Comparison of ENCODE assay signal across 29 cellular contexts in the genomic region with DNA sequence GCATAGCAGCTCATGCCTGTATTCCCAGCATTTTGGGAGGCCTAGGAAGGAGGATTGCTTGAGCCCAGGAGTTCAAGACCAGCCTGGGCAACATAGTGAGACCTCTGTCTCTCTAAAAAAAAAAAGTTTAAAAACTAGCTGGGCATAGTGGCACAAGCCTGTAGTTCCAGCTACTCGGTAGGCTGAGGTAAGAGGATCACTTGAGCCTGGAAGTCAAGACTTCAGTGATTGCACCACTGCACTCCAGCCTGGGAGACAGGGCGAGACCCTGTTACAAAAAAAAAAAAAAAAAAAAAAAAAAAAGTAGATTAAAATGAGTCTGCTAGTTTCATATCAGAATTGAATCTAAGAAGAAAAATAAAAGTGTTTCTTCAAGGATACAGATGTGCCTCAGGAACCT. TPM values are rescaled to one million over a fixed set of nuclear protein-coding genes. Genes with fewer than 3 reads are reported as not detected.
DNase-seq lines count a peak whose midpoint lies in the region; FAIRE-seq and TF ChIP-seq lines count a peak whose summit lies in the region.
"Had no signal": no experiment of that assay in that cellular context is flagged by ENCODE, and none has a peak within 500 bp of the region (broad histone marks: within the 10 kb centered on the region; RNA-seq: fewer than 3 reads in every experiment).

No MANE protein-coding gene starts in this region.

- no peaks in the 10 kb centered on the region for H3K9me3 ChIP-seq in adipocyte (ENCODE audit: control insufficient read depth, low read length)
- H3K9me3 ChIP-seq in keratinocyte (ENCODE audit: control insufficient read depth, low read depth, low read length) = no peaks in the 10 kb centered on the region
- H3K9me3 ChIP-seq in thyroid gland = no peaks in the 10 kb centered on the region
- H3K9me3 ChIP-seq: tibial artery had no signal

- no peak overlapping the region for H3K4me2 ChIP-seq in keratinocyte (ENCODE audit: control insufficient read depth, extremely low read depth, insufficient read depth, low read depth, low read length)

- H3K27ac ChIP-seq in keratinocyte (ENCODE audit: control insufficient read depth, insufficient read depth, low read length) (peak overlapping the region; percentile 86), thyroid gland (no peak overlapping the region)
- H3K27ac ChIP-seq: C4-2B had no signal

- H3K9ac ChIP-seq in adipocyte (ENCODE audit: low read length) = peak overlapping the region; percentile 69
- peak overlapping the region; percentile 42 for H3K9ac ChIP-seq in keratinocyte (ENCODE audit: control insufficient read depth, extremely low read depth, insufficient read depth, low read length)

- 57 to 70% methylated on average over 2 of the region's 2 CpGs for WGBS in thyroid gland, 2 donors

- no peaks in the 10 kb centered on the region for H3K9me3 Mint-ChIP-seq in HFFc6
- H3K9me3 Mint-ChIP-seq: activated CD4-positive, alpha-beta memory T cell treated with anti-CD3 and anti-CD28 coated beads, Interleukin-2, amount 10 ng/mL, durations not matched to agents 7 days and 5 days; activated T-helper 1 cell treated with anti-CD3 and anti-CD28 coated beads, Interleukin-12 subunit alpha, Interleukin-12 subunit beta, Interleukin-2, Interleukin-4 antibody, amounts not matched to agents 30 ng/mL and 10 ng/mL and 1 ng/mL, durations not matched to agents 14 hours and 24 hours and 36 hours; immature natural killer cell; neural crest cell had no signal

- dilution Hi-C loops in keratinocyte (cut with MboI; ENCODE audit: extremely low pct_ligation_motif_present, low sequenced_read_pairs) = no loop called here

- H3K36me3 Mint-ChIP-seq in HFFc6 (ENCODE audit: low read depth) = peaks cover 40% of the 10 kb centered on the region

- FAIRE-seq in keratinocyte (lab: Jason Lieb, UNC) = no peak
- FAIRE-seq: GM19239, K562 had no signal

- no peaks in the 10 kb centered on the region for H3K9me1 ChIP-seq in keratinocyte (ENCODE audit: control insufficient read depth, extremely low read depth, insufficient read depth, low read length)

- TF ChIP-seq POLR2A in thyroid gland (IDR thresholded peaks at IDR 0.05) = no peak

- TF ChIP-seq CTCF in HFFc6 (IDR thresholded peaks at IDR 0.05) (no peak), keratinocyte (optimal IDR thresholded peaks at IDR 0.05 in 1 of 3, IDR thresholded peaks at IDR 0.05 in 1 of 3, conservative IDR thresholded peaks at IDR 0.05 in 1 of 3; ENCODE audit: extremely low read depth in 1 of 3, insufficient read depth in 2 of 3, low read length in 3 of 3) (no peak), thyroid gland (IDR thresholded peaks at IDR 0.05) (no peak)

- H3K4me1 ChIP-seq in adipocyte (ENCODE audit: control insufficient read depth, insufficient read depth, low read length) = peaks cover 51% of the 10 kb centered on the region
- peaks cover 56% of the 10 kb centered on the region for H3K4me1 ChIP-seq in keratinocyte (ENCODE audit: control insufficient read depth, extremely low read depth, insufficient read depth, low read length)
- peaks cover 0 to 5% of the 10 kb centered on the region in 2 donors for H3K4me1 ChIP-seq in thyroid gland

- intact Hi-C loops in thyroid gland (cut with DNase I) = no loop called here

- no peaks in the 10 kb centered on the region for H3K27me3 ChIP-seq in adipocyte (replicated peaks; ENCODE audit: control insufficient read depth, insufficient read depth, low read length)
- H3K27me3 ChIP-seq in keratinocyte (ENCODE audit: control insufficient read depth, extremely low read depth, insufficient read depth, low read length) = no peaks in the 10 kb centered on the region
- H3K27me3 ChIP-seq in thyroid gland = no peaks in the 10 kb centered on the region
- H3K27me3 ChIP-seq: brain microvascular endothelial cell, tibial artery had no signal

- no peak for DNase-seq in HFFc6
- DNase-seq in adipocyte (ENCODE audit: low read depth) = no peak
- DNase-seq in keratinocyte (ENCODE audit: low read depth, low spot score) = no peak
- DNase-seq in thyroid gland = peak; percentile 17 to 40
- no peak for DNase-seq in NCI-H446 treated with DMSO at 0.1 percent for 48 hours (lab: John Stamatoyannopoulos, UW)
- DNase-seq in SW 1271 (lab: John Stamatoyannopoulos, UW) = no peak
- DNase-seq in inferior parietal cortex (ENCODE audit: extremely low spot score) = no peak
- DNase-seq: activated CD4-positive, alpha-beta memory T cell treated with anti-CD3 and anti-CD28 coated beads, Interleukin-2, amount 10 ng/mL, durations not matched to agents 7 days and 5 days; activated CD4-positive, CD25-positive, alpha-beta regulatory T cell treated with anti-CD3 and anti-CD28 coated beads, Interleukin-2, amount 50 U/mL, for 72 hours; activated CD8-positive, alpha-beta memory T cell treated with anti-CD3 and anti-CD28 coated beads, Interleukin-2, amount 50 U/mL, for 48 hours; activated naive CD4-positive, alpha-beta T cell treated with Interleukin-2 at 50 U/mL for 16 hours; brain microvascular endothelial cell; Calu3; cerebellar nuclear complex; DND-41; GOT3; immature natural killer cell; mesendoderm; NCI-H1092; NCI-H1694; NCI-H510A; right cardiac atrium; T-helper 2 cell; tibial artery had no signal

- H3K4me3 Mint-ChIP-seq in HFFc6 = peak overlapping the region; percentile 8; the same call in 1 of the 2 replicates
- H3K4me3 Mint-ChIP-seq: activated CD4-positive, alpha-beta memory T cell treated with anti-CD3 and anti-CD28 coated beads, Interleukin-2, amount 10 ng/mL, durations not matched to agents 7 days and 5 days; activated T-helper 1 cell treated with anti-CD3 and anti-CD28 coated beads, Interleukin-12 subunit alpha, Interleukin-12 subunit beta, Interleukin-2, Interleukin-4 antibody, amounts not matched to agents 30 ng/mL and 10 ng/mL and 1 ng/mL, durations not matched to agents 14 hours and 24 hours and 36 hours; immature natural killer cell; neural crest cell had no signal

- H3K27me3 Mint-ChIP-seq in HFFc6 (ENCODE audit: insufficient read depth) = peaks cover 3% of the 10 kb centered on the region
- H3K27me3 Mint-ChIP-seq: activated CD4-positive, alpha-beta memory T cell treated with anti-CD3 and anti-CD28 coated beads, Interleukin-2, amount 10 ng/mL, durations not matched to agents 7 days and 5 days had no signal

- H3K79me2 ChIP-seq in keratinocyte (ENCODE audit: control insufficient read depth, insufficient read depth, low read length) = no peaks in the 10 kb centered on the region

- H3K27ac Mint-ChIP-seq in HFFc6 = peak overlapping the region; percentile 95
- H3K27ac Mint-ChIP-seq: activated CD4-positive, alpha-beta memory T cell treated with anti-CD3 and anti-CD28 coated beads, Interleukin-2, amount 10 ng/mL, durations not matched to agents 7 days and 5 days; activated T-helper 1 cell treated with anti-CD3 and anti-CD28 coated beads, Interleukin-12 subunit alpha, Interleukin-12 subunit beta, Interleukin-2, Interleukin-4 antibody, amounts not matched to agents 30 ng/mL and 10 ng/mL and 1 ng/mL, durations not matched to agents 14 hours and 24 hours and 36 hours; immature natural killer cell had no signal

- H3K4me3 ChIP-seq in adipocyte (ENCODE audit: low read length) (no peak overlapping the region), keratinocyte (ENCODE audit: control insufficient read depth in 2 of 3, extremely low read depth in 1 of 3, insufficient read depth in 2 of 3, low read depth in 1 of 3, low read length in 3 of 3) (no peak overlapping the region), thyroid gland (replicated peaks in 1 of 3) (no peak overlapping the region)
- H3K4me3 ChIP-seq: K562, tibial artery had no signal

- H3K4me1 Mint-ChIP-seq in HFFc6 (ENCODE audit: low read depth) = peaks cover 82% of the 10 kb centered on the region
- H3K4me1 Mint-ChIP-seq: immature natural killer cell, neural crest cell had no signal

- no peaks in the 10 kb centered on the region for H4K20me1 ChIP-seq in keratinocyte (ENCODE audit: control insufficient read depth, extremely low read depth, insufficient read depth, low read length)

- H3K36me3 ChIP-seq in adipocyte (ENCODE audit: control insufficient read depth, insufficient read depth, low read length, severe bottlenecking) = peaks cover 11% of the 10 kb centered on the region
- peaks cover 3% of the 10 kb centered on the region in 2 experiments for H3K36me3 ChIP-seq in keratinocyte (ENCODE audit: control insufficient read depth in 2 of 2, extremely low read depth in 1 of 2, insufficient read depth in 2 of 2, low read length in 2 of 2)
- peaks cover 0 to 6% of the 10 kb centered on the region in 2 donors for H3K36me3 ChIP-seq in thyroid gland
- H3K36me3 ChIP-seq: brain microvascular endothelial cell had no signal

- H2AFZ ChIP-seq in keratinocyte (ENCODE audit: control insufficient read depth, low read length) = no peak overlapping the region

RNA-seq across cellular contexts. Expression of a gene that starts 32.4 kb away (rescaled TPM):
- total RNA-seq in HFFc6 (2021; fragmentation: NEBNext Ultra II Directional; extraction: Animal tissue kit (Norgen Biotek cat#: 25700)) = 100 to 1,000 TPM; 502 to 857 (median 524) TPM
- 0.59 to 5.2 TPM (median 1.00 TPM) in 3 replicates for polyA plus RNA-seq in keratinocyte
- 0.37 TPM for polyA plus RNA-seq in keratinocyte (2011; ENCODE audit: low read depth)
- 0.44 and 0.65 TPM in 2 replicates for polyA plus RNA-seq in keratinocyte (2011; cell fraction: cytosol; rRNA removed)
- polyA plus RNA-seq in keratinocyte (2011; cell fraction: nucleus; rRNA removed) = 2.4 and 2.7 TPM in 2 replicates
- polyA plus RNA-seq in keratinocyte (2012; ENCODE audit: low replicate concordance) = 0.20 and 3.4 TPM in 2 replicates
- 2.0 to 11.6 TPM (median 2.6 TPM) in 3 replicates for polyA minus RNA-seq in keratinocyte
- polyA minus RNA-seq in keratinocyte (2011; cell fraction: cytosol; rRNA and poly(A)+ RNA removed) = 3.5 TPM
- 1.8 and 1.9 TPM in 2 replicates for polyA minus RNA-seq in keratinocyte (2011; cell fraction: nucleus; rRNA and poly(A)+ RNA removed)
- 10 to 100 TPM in 1 of 4 donors, 1 to 10 TPM in 3; 7.2 to 11.7 (median 9.4) TPM for total RNA-seq in thyroid gland

RNA-seq across cellular contexts. Expression of a gene that starts 46.7 kb away (rescaled TPM):
- 10 to 100 TPM; 30.9 to 37.9 (median 33.4) TPM for total RNA-seq in HFFc6 (2021; fragmentation: NEBNext Ultra II Directional; extraction: Animal tissue kit (Norgen Biotek cat#: 25700))
- 22.9 to 39.2 TPM (median 34.6 TPM) in 3 replicates for polyA plus RNA-seq in keratinocyte
- polyA plus RNA-seq in keratinocyte (2011; ENCODE audit: low read depth) = 27.6 TPM
- 23.1 and 30.5 TPM in 2 replicates for polyA plus RNA-seq in keratinocyte (2011; cell fraction: cytosol; rRNA removed)
- polyA plus RNA-seq in keratinocyte (2011; cell fraction: nucleus; rRNA removed) = 18.4 and 19.9 TPM in 2 replicates
- 22.9 and 30.3 TPM in 2 replicates for polyA plus RNA-seq in keratinocyte (2012; ENCODE audit: low replicate concordance)
- 15.8 to 64.5 TPM (median 41.5 TPM) in 3 replicates for polyA minus RNA-seq in keratinocyte
- 22.1 TPM for polyA minus RNA-seq in keratinocyte (2011; cell fraction: cytosol; rRNA and poly(A)+ RNA removed)
- polyA minus RNA-seq in keratinocyte (2011; cell fraction: nucleus; rRNA and poly(A)+ RNA removed) = 21.5 and 39.3 TPM in 2 replicates
- total RNA-seq in thyroid gland = 10 to 100 TPM; 59.6 to 98.6 (median 67.6) TPM

Comparison
In these comparisons a context has a peak if more than half of its experiments do, and no peak if none do; other contexts are left out.
1. DNase-seq: peak in thyroid gland (2 of 2); none in HFFc6 (single experiment), adipocyte (single experiment), keratinocyte (single experiment), NCI-H446 treated with DMSO at 0.1 percent for 48 hours (single experiment), SW 1271 (0 of 2) and inferior parietal cortex (single experiment).
2. RNA of a gene that starts 32.4 kb away (total RNA-seq): 502 to 857 TPM in HFFc6; 7.2 to 11.7 TPM in thyroid gland; every median in the first group is over 10 times any median in the second.